Comparison of ENCODE assay signal across 1 cellular context in genomic region chr14:90599339-90599738, GRCh38.
TF ChIP-seq lines count a peak whose summit lies in the region.

No MANE protein-coding gene starts in this region.

TF ChIP-seq in IMR-90, 13 proteins besides CTCF, POLR2A, EP300 and RAD21 (continued from another document):
- TF ChIP-seq ELK1 (IDR thresholded peaks at IDR 0.05; ENCODE audit: borderline replicate concordance, low read depth, low read length) (no peak), RCOR1 (IDR thresholded peaks at IDR 0.05; ENCODE audit: insufficient replicate concordance, low read length) (no peak), USF2 (IDR thresholded peaks at IDR 0.05; ENCODE audit: low read depth, low read length) (no peak), CEBPB (IDR thresholded peaks at IDR 0.05; ENCODE audit: low read depth, low read length) (no peak), NFE2L2 (IDR thresholded peaks at IDR 0.05; ENCODE audit: low read depth, low read length) (no peak), CHD1 (IDR thresholded peaks at IDR 0.05; ENCODE audit: low read depth, low read length) (no peak), MXI1 (IDR thresholded peaks at IDR 0.05; ENCODE audit: borderline replicate concordance, low read depth, low read length) (no peak)
